ENCODE assay signal across 2 cellular contexts in genomic region chr20:25054995-25055629, GRCh38.
TF ChIP-seq lines count a peak whose summit lies in the region.

No MANE protein-coding gene starts in this region.

TF ChIP-seq in SK-N-SH, 30 proteins besides CTCF, POLR2A, EP300 and RAD21 (continued from another document):
- TF ChIP-seq, protein P1, sequence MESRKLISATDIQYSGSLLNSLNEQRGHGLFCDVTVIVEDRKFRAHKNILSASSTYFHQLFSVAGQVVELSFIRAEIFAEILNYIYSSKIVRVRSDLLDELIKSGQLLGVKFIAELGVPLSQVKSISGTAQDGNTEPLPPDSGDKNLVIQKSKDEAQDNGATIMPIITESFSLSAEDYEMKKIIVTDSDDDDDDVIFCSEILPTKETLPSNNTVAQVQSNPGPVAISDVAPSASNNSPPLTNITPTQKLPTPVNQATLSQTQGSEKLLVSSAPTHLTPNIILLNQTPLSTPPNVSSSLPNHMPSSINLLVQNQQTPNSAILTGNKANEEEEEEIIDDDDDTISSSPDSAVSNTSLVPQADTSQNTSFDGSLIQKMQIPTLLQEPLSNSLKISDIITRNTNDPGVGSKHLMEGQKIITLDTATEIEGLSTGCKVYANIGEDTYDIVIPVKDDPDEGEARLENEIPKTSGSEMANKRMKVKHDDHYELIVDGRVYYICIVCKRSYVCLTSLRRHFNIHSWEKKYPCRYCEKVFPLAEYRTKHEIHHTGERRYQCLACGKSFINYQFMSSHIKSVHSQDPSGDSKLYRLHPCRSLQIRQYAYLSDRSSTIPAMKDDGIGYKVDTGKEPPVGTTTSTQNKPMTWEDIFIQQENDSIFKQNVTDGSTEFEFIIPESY (IDR thresholded peaks at IDR 0.05; ENCODE audit: borderline replicate concordance, low read depth), result no peak
- no peak for TF ChIP-seq SIN3A (IDR thresholded peaks at IDR 0.05; ENCODE audit: borderline replicate concordance, low read depth, low read length)
- no peak for TF ChIP-seq TCF12 (IDR thresholded peaks at IDR 0.05)
- TF ChIP-seq, protein P2, sequence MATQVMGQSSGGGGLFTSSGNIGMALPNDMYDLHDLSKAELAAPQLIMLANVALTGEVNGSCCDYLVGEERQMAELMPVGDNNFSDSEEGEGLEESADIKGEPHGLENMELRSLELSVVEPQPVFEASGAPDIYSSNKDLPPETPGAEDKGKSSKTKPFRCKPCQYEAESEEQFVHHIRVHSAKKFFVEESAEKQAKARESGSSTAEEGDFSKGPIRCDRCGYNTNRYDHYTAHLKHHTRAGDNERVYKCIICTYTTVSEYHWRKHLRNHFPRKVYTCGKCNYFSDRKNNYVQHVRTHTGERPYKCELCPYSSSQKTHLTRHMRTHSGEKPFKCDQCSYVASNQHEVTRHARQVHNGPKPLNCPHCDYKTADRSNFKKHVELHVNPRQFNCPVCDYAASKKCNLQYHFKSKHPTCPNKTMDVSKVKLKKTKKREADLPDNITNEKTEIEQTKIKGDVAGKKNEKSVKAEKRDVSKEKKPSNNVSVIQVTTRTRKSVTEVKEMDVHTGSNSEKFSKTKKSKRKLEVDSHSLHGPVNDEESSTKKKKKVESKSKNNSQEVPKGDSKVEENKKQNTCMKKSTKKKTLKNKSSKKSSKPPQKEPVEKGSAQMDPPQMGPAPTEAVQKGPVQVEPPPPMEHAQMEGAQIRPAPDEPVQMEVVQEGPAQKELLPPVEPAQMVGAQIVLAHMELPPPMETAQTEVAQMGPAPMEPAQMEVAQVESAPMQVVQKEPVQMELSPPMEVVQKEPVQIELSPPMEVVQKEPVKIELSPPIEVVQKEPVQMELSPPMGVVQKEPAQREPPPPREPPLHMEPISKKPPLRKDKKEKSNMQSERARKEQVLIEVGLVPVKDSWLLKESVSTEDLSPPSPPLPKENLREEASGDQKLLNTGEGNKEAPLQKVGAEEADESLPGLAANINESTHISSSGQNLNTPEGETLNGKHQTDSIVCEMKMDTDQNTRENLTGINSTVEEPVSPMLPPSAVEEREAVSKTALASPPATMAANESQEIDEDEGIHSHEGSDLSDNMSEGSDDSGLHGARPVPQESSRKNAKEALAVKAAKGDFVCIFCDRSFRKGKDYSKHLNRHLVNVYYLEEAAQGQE (IDR thresholded peaks at IDR 0.05; ENCODE audit: low read depth, low read length), result peak; percentile 93
- TF ChIP-seq EZH2phosphoT487 (IDR thresholded peaks at IDR 0.05; ENCODE audit: borderline replicate concordance, low read depth), result no peak
- TF ChIP-seq RXRA (IDR thresholded peaks at IDR 0.05; ENCODE audit: borderline replicate concordance, low read depth), result no peak
- peak; percentile 46 for TF ChIP-seq JUND (IDR thresholded peaks at IDR 0.05)
- TF ChIP-seq, protein P3, sequence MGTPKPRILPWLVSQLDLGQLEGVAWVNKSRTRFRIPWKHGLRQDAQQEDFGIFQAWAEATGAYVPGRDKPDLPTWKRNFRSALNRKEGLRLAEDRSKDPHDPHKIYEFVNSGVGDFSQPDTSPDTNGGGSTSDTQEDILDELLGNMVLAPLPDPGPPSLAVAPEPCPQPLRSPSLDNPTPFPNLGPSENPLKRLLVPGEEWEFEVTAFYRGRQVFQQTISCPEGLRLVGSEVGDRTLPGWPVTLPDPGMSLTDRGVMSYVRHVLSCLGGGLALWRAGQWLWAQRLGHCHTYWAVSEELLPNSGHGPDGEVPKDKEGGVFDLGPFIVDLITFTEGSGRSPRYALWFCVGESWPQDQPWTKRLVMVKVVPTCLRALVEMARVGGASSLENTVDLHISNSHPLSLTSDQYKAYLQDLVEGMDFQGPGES (IDR thresholded peaks at IDR 0.05; ENCODE audit: low read depth, low read length), result no peak
- TF ChIP-seq GATA2 (CRISPR knock-in tag; IDR thresholded peaks at IDR 0.05), result no peak
- no peak for TF ChIP-seq NFIC (IDR thresholded peaks at IDR 0.05; ENCODE audit: borderline replicate concordance)
- no peak for TF ChIP-seq NRF1 (IDR thresholded peaks at IDR 0.05; ENCODE audit: low read depth, low read length)
- no peak for TF ChIP-seq YY1 (IDR thresholded peaks at IDR 0.05; ENCODE audit: low read depth)
- no peak for TF ChIP-seq SMC3 (IDR thresholded peaks at IDR 0.05; ENCODE audit: low read depth, low read length)
- TF ChIP-seq USF1 (IDR thresholded peaks at IDR 0.05; ENCODE audit: borderline replicate concordance, low read depth), result no peak
- TF ChIP-seq MXI1 (IDR thresholded peaks at IDR 0.05; ENCODE audit: low read depth, low read length), result no peak
- TF ChIP-seq USF2 (IDR thresholded peaks at IDR 0.05; ENCODE audit: borderline replicate concordance, low read depth, low read length), result no peak
- no peak for TF ChIP-seq FOXM1 (IDR thresholded peaks at IDR 0.05; ENCODE audit: low read depth)

TF ChIP-seq in SK-N-SH treated with all-trans-retinoic acid at 6 μM for 48 hours, 23 proteins besides CTCF, POLR2A, EP300 and RAD21 (continued from another document):
- TF ChIP-seq PATZ1 (CRISPR knock-in tag; IDR thresholded peaks at IDR 0.05; ENCODE audit: borderline replicate concordance) (no peak), ZC3H10 (CRISPR knock-in tag; IDR thresholded peaks at IDR 0.05) (no peak), TSHZ2 (CRISPR knock-in tag; IDR thresholded peaks at IDR 0.05) (no peak), ZFP30 (CRISPR knock-in tag; IDR thresholded peaks at IDR 0.05) (no peak), OSR1 (CRISPR knock-in tag; IDR thresholded peaks at IDR 0.05) (no peak), ZFP3 (CRISPR knock-in tag; IDR thresholded peaks at IDR 0.05) (no peak), BACH2 (CRISPR knock-in tag; IDR thresholded peaks at IDR 0.05; ENCODE audit: borderline replicate concordance) (no peak), ZNF70 (CRISPR knock-in tag; IDR thresholded peaks at IDR 0.05) (no peak)
- TF ChIP-seq, protein P4, sequence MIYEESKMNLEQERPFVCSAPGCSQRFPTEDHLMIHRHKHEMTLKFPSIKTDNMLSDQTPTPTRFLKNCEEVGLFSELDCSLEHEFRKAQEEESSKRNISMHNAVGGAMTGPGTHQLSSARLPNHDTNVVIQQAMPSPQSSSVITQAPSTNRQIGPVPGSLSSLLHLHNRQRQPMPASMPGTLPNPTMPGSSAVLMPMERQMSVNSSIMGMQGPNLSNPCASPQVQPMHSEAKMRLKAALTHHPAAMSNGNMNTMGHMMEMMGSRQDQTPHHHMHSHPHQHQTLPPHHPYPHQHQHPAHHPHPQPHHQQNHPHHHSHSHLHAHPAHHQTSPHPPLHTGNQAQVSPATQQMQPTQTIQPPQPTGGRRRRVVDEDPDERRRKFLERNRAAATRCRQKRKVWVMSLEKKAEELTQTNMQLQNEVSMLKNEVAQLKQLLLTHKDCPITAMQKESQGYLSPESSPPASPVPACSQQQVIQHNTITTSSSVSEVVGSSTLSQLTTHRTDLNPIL (CRISPR knock-in tag; IDR thresholded peaks at IDR 0.05; ENCODE audit: low read depth), result no peak
- TF ChIP-seq, protein P5, sequence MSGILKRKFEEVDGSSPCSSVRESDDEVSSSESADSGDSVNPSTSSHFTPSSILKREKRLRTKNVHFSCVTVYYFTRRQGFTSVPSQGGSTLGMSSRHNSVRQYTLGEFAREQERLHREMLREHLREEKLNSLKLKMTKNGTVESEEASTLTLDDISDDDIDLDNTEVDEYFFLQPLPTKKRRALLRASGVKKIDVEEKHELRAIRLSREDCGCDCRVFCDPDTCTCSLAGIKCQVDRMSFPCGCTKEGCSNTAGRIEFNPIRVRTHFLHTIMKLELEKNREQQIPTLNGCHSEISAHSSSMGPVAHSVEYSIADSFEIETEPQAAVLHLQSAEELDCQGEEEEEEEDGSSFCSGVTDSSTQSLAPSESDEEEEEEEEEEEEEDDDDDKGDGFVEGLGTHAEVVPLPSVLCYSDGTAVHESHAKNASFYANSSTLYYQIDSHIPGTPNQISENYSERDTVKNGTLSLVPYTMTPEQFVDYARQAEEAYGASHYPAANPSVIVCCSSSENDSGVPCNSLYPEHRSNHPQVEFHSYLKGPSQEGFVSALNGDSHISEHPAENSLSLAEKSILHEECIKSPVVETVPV (CRISPR knock-in tag; IDR thresholded peaks at IDR 0.05), result no peak
